In genomic region chr3:71776543-71776942, GRCh38 we compare ENCODE assay signal across 30 cellular contexts. TPM values are rescaled to one million over a fixed set of nuclear protein-coding genes. Genes with fewer than 3 reads are reported as not detected.
A peak's percentile ranks its signal among the peaks of the same experiment; 100 is the strongest.
DNase-seq lines count a peak whose midpoint lies in the region; ATAC-seq, FAIRE-seq and TF ChIP-seq lines count a peak whose summit lies in the region.
"Had no signal": no experiment of that assay in that cellular context is flagged by ENCODE, and none has a peak within 500 bp of the region (broad histone marks: within the 10 kb centered on the region; RNA-seq: fewer than 3 reads in every experiment).

No MANE protein-coding gene starts in this region.

- H3K27me3 Mint-ChIP-seq in natural killer cell treated with Interleukin-12 subunit alpha and Interleukin-12 subunit beta and Interleukin-15 and Interleukin-18, amount 100 ng/mL, for 72 hours, result peaks cover 10% of the 10 kb centered on the region in 2 donors
- H3K27me3 Mint-ChIP-seq in natural killer cell (ENCODE audit: low read depth in 2 of 2), result peaks cover 4 to 16% of the 10 kb centered on the region in 2 donors
- H3K27me3 Mint-ChIP-seq in naive thymus-derived CD4-positive, alpha-beta T cell, result peaks cover 13 to 29% (median 23%) of the 10 kb centered on the region in 5 donors
- peaks cover 33% of the 10 kb centered on the region for H3K27me3 Mint-ChIP-seq in activated naive CD8-positive, alpha-beta T cell treated with anti-CD3 and anti-CD28 coated beads, Interleukin-2, amount 50 U/mL, for 24 hours

- TF ChIP-seq RAD21 in K562 (CRISPR knock-in tag; conservative IDR thresholded peaks at IDR 0.05 in 1 of 2, IDR thresholded peaks at IDR 0.05 in 1 of 2), result no peak

- TF ChIP-seq EP300 in K562 (IDR thresholded peaks at IDR 0.05; ENCODE audit: low read length) (no peak), suprapubic skin (IDR thresholded peaks at IDR 0.05) (no peak)

- H3K4me1 ChIP-seq in K562 (replicated peaks in 1 of 2; ENCODE audit: control insufficient read depth in 2 of 2, insufficient read depth in 2 of 2, low read length in 2 of 2) (peaks cover 0 to 19% of the 10 kb centered on the region in 2 experiments; a peak in 3 of 5 replicates), suprapubic skin (no peaks in the 10 kb centered on the region)
- no peaks in the 10 kb centered on the region for H3K4me1 ChIP-seq in naive thymus-derived CD4-positive, alpha-beta T cell (ENCODE audit: control insufficient read depth in 2 of 2, insufficient read depth in 2 of 2, low read length in 2 of 2)
- H3K4me1 ChIP-seq: A549 had no signal

- H3K9me1 ChIP-seq in K562 (ENCODE audit: control insufficient read depth, insufficient read depth, low read length), result no peaks in the 10 kb centered on the region

- H3K79me2 ChIP-seq in K562 (ENCODE audit: control insufficient read depth, insufficient read depth, low read length), result no peaks in the 10 kb centered on the region

- no peak overlapping the region for H3K27ac ChIP-seq in K562 (ENCODE audit: extremely low read depth, low read depth, low read length)
- no peak overlapping the region for H3K27ac ChIP-seq in naive thymus-derived CD4-positive, alpha-beta T cell (ENCODE audit: low read depth, low read length)
- no peak overlapping the region for H3K27ac ChIP-seq in suprapubic skin
- H3K27ac ChIP-seq: 22Rv1; A549; BLaER1 treated with 17β-estradiol and CSF1 and Interleukin-3, amounts not matched to agents 10 nM and 100 nM; C4-2B had no signal

- H3K4me1 Mint-ChIP-seq in natural killer cell treated with Interleukin-12 subunit alpha and Interleukin-12 subunit beta and Interleukin-15 and Interleukin-18, amount 100 ng/mL, for 72 hours (ENCODE audit: low read depth in 2 of 2), result peaks cover 7 to 22% of the 10 kb centered on the region in 2 donors
- peaks cover 13 to 16% of the 10 kb centered on the region in 2 donors for H3K4me1 Mint-ChIP-seq in natural killer cell
- H3K4me1 Mint-ChIP-seq in naive thymus-derived CD4-positive, alpha-beta T cell, result peaks cover 0 to 14% (median 8%) of the 10 kb centered on the region in 7 donors
- peaks cover 10% of the 10 kb centered on the region for H3K4me1 Mint-ChIP-seq in stimulated activated effector memory CD8-positive, alpha-beta T cell treated with anti-CD3 and anti-CD28 coated beads, Interleukin-12 subunit alpha, Interleukin-12 subunit beta, amount 100 ng/mL, for 72 hours
- H3K4me1 Mint-ChIP-seq in activated naive CD8-positive, alpha-beta T cell treated with anti-CD3 and anti-CD28 coated beads, Interleukin-2, amount 50 U/mL, for 24 hours, result peaks cover 2% of the 10 kb centered on the region
- H3K4me1 Mint-ChIP-seq: B cell had no signal

- H3K27ac Mint-ChIP-seq in natural killer cell treated with Interleukin-12 subunit alpha and Interleukin-12 subunit beta and Interleukin-15 and Interleukin-18, amount 100 ng/mL, for 72 hours, result peak overlapping the region in 1 of 2 donors; percentile 64
- no peak overlapping the region for H3K27ac Mint-ChIP-seq in natural killer cell
- H3K27ac Mint-ChIP-seq in naive thymus-derived CD4-positive, alpha-beta T cell, result peak overlapping the region in 1 of 9 donors; percentile 26
- no peak overlapping the region for H3K27ac Mint-ChIP-seq in stimulated activated effector memory CD8-positive, alpha-beta T cell treated with anti-CD3 and anti-CD28 coated beads, Interleukin-12 subunit alpha, Interleukin-12 subunit beta, amount 100 ng/mL, for 72 hours
- no peak overlapping the region for H3K27ac Mint-ChIP-seq in activated naive CD8-positive, alpha-beta T cell treated with anti-CD3 and anti-CD28 coated beads, Interleukin-2, amount 50 U/mL, for 24 hours
- H3K27ac Mint-ChIP-seq: B cell; CD4-positive, alpha-beta memory T cell had no signal

- POLR2A ChIA-PET in K562 (lab: Yijun Ruan, JAX), result no interaction called here
- POLR2A ChIA-PET in naive thymus-derived CD4-positive, alpha-beta T cell (lab: Charles Lee), result no interaction called here

- H3K9me3 Mint-ChIP-seq in natural killer cell treated with Interleukin-12 subunit alpha and Interleukin-12 subunit beta and Interleukin-15 and Interleukin-18, amount 100 ng/mL, for 72 hours, result no peaks in the 10 kb centered on the region
- H3K9me3 Mint-ChIP-seq in natural killer cell, result no peaks in the 10 kb centered on the region
- no peaks in the 10 kb centered on the region for H3K9me3 Mint-ChIP-seq in naive thymus-derived CD4-positive, alpha-beta T cell
- H3K9me3 Mint-ChIP-seq in stimulated activated effector memory CD8-positive, alpha-beta T cell treated with anti-CD3 and anti-CD28 coated beads, Interleukin-12 subunit alpha, Interleukin-12 subunit beta, amount 100 ng/mL, for 72 hours, result no peaks in the 10 kb centered on the region
- H3K9me3 Mint-ChIP-seq in activated naive CD8-positive, alpha-beta T cell treated with anti-CD3 and anti-CD28 coated beads, Interleukin-2, amount 50 U/mL, for 24 hours, result no peaks in the 10 kb centered on the region
- H3K9me3 Mint-ChIP-seq: CD4-positive, alpha-beta memory T cell; CD8-positive, alpha-beta memory T cell had no signal

- no peaks in the 10 kb centered on the region for H3K27me3 ChIP-seq in K562 (ENCODE audit: control insufficient read depth in 2 of 2, insufficient read depth in 2 of 2, low read length in 2 of 2)
- H3K27me3 ChIP-seq in naive thymus-derived CD4-positive, alpha-beta T cell (ENCODE audit: control insufficient read depth in 2 of 2, insufficient read depth in 2 of 2, low read length in 2 of 2), result peaks cover 0 to 12% of the 10 kb centered on the region in 2 donors
- peaks cover 59% of the 10 kb centered on the region for H3K27me3 ChIP-seq in suprapubic skin

- H3K36me3 ChIP-seq in K562 (ENCODE audit: control insufficient read depth, insufficient read depth, low read length) (no peaks in the 10 kb centered on the region), suprapubic skin (no peaks in the 10 kb centered on the region)
- H3K36me3 ChIP-seq in naive thymus-derived CD4-positive, alpha-beta T cell (ENCODE audit: control insufficient read depth in 2 of 3, insufficient read depth in 3 of 3, low read length in 3 of 3), result no peaks in the 10 kb centered on the region
- H3K36me3 ChIP-seq: BLaER1 treated with 17β-estradiol and CSF1 and Interleukin-3, amounts not matched to agents 10 nM and 100 nM had no signal

- no TSS peak for BruUV-seq in K562 (replicated peaks; lab: Mats Ljungman, UMichigan)

- H3K4me3 Mint-ChIP-seq in natural killer cell treated with Interleukin-12 subunit alpha and Interleukin-12 subunit beta and Interleukin-15 and Interleukin-18, amount 100 ng/mL, for 72 hours, result peak overlapping the region; percentile 49
- no peak overlapping the region for H3K4me3 Mint-ChIP-seq in natural killer cell
- H3K4me3 Mint-ChIP-seq in naive thymus-derived CD4-positive, alpha-beta T cell, result no peak overlapping the region
- H3K4me3 Mint-ChIP-seq in stimulated activated effector memory CD8-positive, alpha-beta T cell treated with anti-CD3 and anti-CD28 coated beads, Interleukin-12 subunit alpha, Interleukin-12 subunit beta, amount 100 ng/mL, for 72 hours, result no peak overlapping the region
- H3K4me3 Mint-ChIP-seq in activated naive CD8-positive, alpha-beta T cell treated with anti-CD3 and anti-CD28 coated beads, Interleukin-2, amount 50 U/mL, for 24 hours, result no peak overlapping the region
- H3K4me3 Mint-ChIP-seq: B cell; CD4-positive, alpha-beta memory T cell; CD8-positive, alpha-beta memory T cell had no signal

- FAIRE-seq in K562 (lab: Jason Lieb, UNC), result no peak
- FAIRE-seq: GM12878, GM12892, GM18507 had no signal

- H2AFZ ChIP-seq in K562 (ENCODE audit: low read depth, low read length), result peak overlapping the region; percentile 37

- H4K20me1 ChIP-seq in K562 (replicated peaks; ENCODE audit: control insufficient read depth, insufficient read depth, low read length), result no peaks in the 10 kb centered on the region
- H4K20me1 ChIP-seq: BLaER1 treated with 17β-estradiol and CSF1 and Interleukin-3, amounts not matched to agents 10 nM and 100 nM had no signal

- no peak for DNase-seq in natural killer cell treated with Interleukin-12 subunit alpha and Interleukin-12 subunit beta and Interleukin-15 and Interleukin-18, amount 100 ng/mL, for 72 hours (ENCODE audit: low spot score)
- no peak for DNase-seq in natural killer cell
- no peak for DNase-seq in K562 (ENCODE audit: extremely low read depth in 1 of 4, low spot score in 3 of 4)
- DNase-seq in naive thymus-derived CD4-positive, alpha-beta T cell, result no peak
- no peak for DNase-seq in stimulated activated effector memory CD8-positive, alpha-beta T cell treated with anti-CD3 and anti-CD28 coated beads, Interleukin-12 subunit alpha, Interleukin-12 subunit beta, amount 100 ng/mL, for 72 hours (ENCODE audit: low spot score in 2 of 2)
- DNase-seq in suprapubic skin (ENCODE audit: low spot score in 2 of 2), result no peak
- DNase-seq in activated naive CD8-positive, alpha-beta T cell treated with anti-CD3 and anti-CD28 coated beads, Interleukin-2, amount 50 U/mL, for 24 hours, result no peak
- DNase-seq in activated CD4-positive, CD25-positive, alpha-beta regulatory T cell treated with anti-CD3 and anti-CD28 coated beads, Interleukin-2, amount 50 U/mL, for 72 hours, result no peak
- DNase-seq: AML-193; CD4-positive, alpha-beta memory T cell; CD8-positive, alpha-beta memory T cell; COR-L47; DMS 273 treated with DMSO at 0.1 percent for 48 hours; DMS153; DMS53; DMS79; DND-41; EL; GDM1 had no signal

- H3K9ac ChIP-seq in K562 (ENCODE audit: insufficient read depth in 1 of 2, low read depth in 2 of 2, low read length in 2 of 2), result no peak overlapping the region
- H3K9ac ChIP-seq: BLaER1 treated with 17β-estradiol and CSF1 and Interleukin-3, amounts not matched to agents 10 nM and 100 nM had no signal

- intact Hi-C loops in natural killer cell (cut with micrococcal nuclease), result no loop called here
- intact Hi-C loops in K562 (cut with micrococcal nuclease), result no loop called here
- intact Hi-C loops in naive thymus-derived CD4-positive, alpha-beta T cell (cut with micrococcal nuclease), result no loop called here

- CTCF ChIA-PET in K562 (lab: Yijun Ruan, JAX; ENCODE audit: low intra/inter-chr PET ratio), result no interaction called here
- CTCF ChIA-PET in naive thymus-derived CD4-positive, alpha-beta T cell (lab: Charles Lee), result interaction anchor here (1.5 kb wide), 1 partner anchor 46 kb away, joined by 5 read pairs; no protein-coding TSS in a partner anchor

- H3K4me2 ChIP-seq in K562 (ENCODE audit: insufficient read depth, low read length), result no peak overlapping the region
- H3K4me2 ChIP-seq: A549 had no signal

- peak in 1 of 2 donors; percentile 65 for ATAC-seq in natural killer cell treated with Interleukin-12 subunit alpha and Interleukin-12 subunit beta and Interleukin-15 and Interleukin-18, amount 100 ng/mL, for 72 hours
- ATAC-seq in natural killer cell (no peak), K562 (no peak)
- ATAC-seq in naive thymus-derived CD4-positive, alpha-beta T cell, result peak; percentile 34
- ATAC-seq in stimulated activated effector memory CD8-positive, alpha-beta T cell treated with anti-CD3 and anti-CD28 coated beads, Interleukin-12 subunit alpha, Interleukin-12 subunit beta, amount 100 ng/mL, for 72 hours, result peak; percentile 83
- no peak for ATAC-seq in activated naive CD8-positive, alpha-beta T cell treated with anti-CD3 and anti-CD28 coated beads, Interleukin-2, amount 50 U/mL, for 24 hours
- ATAC-seq: A549, GM12878 had no signal

- no peak overlapping the region for H3K4me3 ChIP-seq in K562
- no peak overlapping the region for H3K4me3 ChIP-seq in naive thymus-derived CD4-positive, alpha-beta T cell (ENCODE audit: low read length)
- H3K4me3 ChIP-seq in suprapubic skin, result no peak overlapping the region
- H3K4me3 ChIP-seq: A549; BLaER1 treated with 17β-estradiol and CSF1 and Interleukin-3, amounts not matched to agents 10 nM and 100 nM; GM12878 had no signal

- no peaks in the 10 kb centered on the region for H3K36me3 Mint-ChIP-seq in natural killer cell treated with Interleukin-12 subunit alpha and Interleukin-12 subunit beta and Interleukin-15 and Interleukin-18, amount 100 ng/mL, for 72 hours
- no peaks in the 10 kb centered on the region for H3K36me3 Mint-ChIP-seq in natural killer cell
- no peaks in the 10 kb centered on the region for H3K36me3 Mint-ChIP-seq in naive thymus-derived CD4-positive, alpha-beta T cell
- H3K36me3 Mint-ChIP-seq in stimulated activated effector memory CD8-positive, alpha-beta T cell treated with anti-CD3 and anti-CD28 coated beads, Interleukin-12 subunit alpha, Interleukin-12 subunit beta, amount 100 ng/mL, for 72 hours, result no peaks in the 10 kb centered on the region
- no peaks in the 10 kb centered on the region for H3K36me3 Mint-ChIP-seq in activated naive CD8-positive, alpha-beta T cell treated with anti-CD3 and anti-CD28 coated beads, Interleukin-2, amount 50 U/mL, for 24 hours (ENCODE audit: low read depth)
- H3K36me3 Mint-ChIP-seq: CD4-positive, alpha-beta memory T cell; CD8-positive, alpha-beta memory T cell had no signal

- 24% methylated on average over 7 of the region's 7 CpGs for WGBS in K562 (ENCODE audit: insufficient coverage, low coverage, missing lambda C conversion rate)
- WGBS in suprapubic skin, result 82% methylated on average over 7 of the region's 7 CpGs

- no peaks in the 10 kb centered on the region for H3K9me3 ChIP-seq in K562 (replicated peaks; ENCODE audit: control insufficient read depth, insufficient read depth, low read depth, low read length)
- no peaks in the 10 kb centered on the region for H3K9me3 ChIP-seq in naive thymus-derived CD4-positive, alpha-beta T cell (ENCODE audit: control insufficient read depth in 2 of 3, low read length in 3 of 3)
- H3K9me3 ChIP-seq in suprapubic skin, result no peaks in the 10 kb centered on the region
- H3K9me3 ChIP-seq: A549; BLaER1 treated with 17β-estradiol and CSF1 and Interleukin-3, amounts not matched to agents 10 nM and 100 nM had no signal

- TF ChIP-seq CTCF in natural killer cell (IDR thresholded peaks at IDR 0.05) (no peak), K562 (IDR thresholded peaks at IDR 0.05 in 2 of 3, conservative IDR thresholded peaks at IDR 0.05 in 1 of 3; ENCODE audit: insufficient read depth in 2 of 3, low read depth in 1 of 3, low read length in 3 of 3) (no peak), suprapubic skin (IDR thresholded peaks at IDR 0.05) (no peak)

- TF ChIP-seq POLR2A in K562 (conservative IDR thresholded peaks at IDR 0.05) (no peak), suprapubic skin (IDR thresholded peaks at IDR 0.05) (no peak)

- in situ Hi-C loops in K562 (cut with MboI), result no loop called here

RNA-seq across cellular contexts. Expression of gene PROK2, which starts 8.4 kb away (rescaled TPM):
- 1 to 10 TPM in 1 of 2 donors, not detected in 1; 7.2 TPM for total RNA-seq in natural killer cell treated with Interleukin-12 subunit alpha and Interleukin-12 subunit beta and Interleukin-15 and Interleukin-18, amount 100 ng/mL, for 72 hours
- 1 to 10 TPM in 1 of 3 donors, under 1 TPM in 1, not detected in 1; 0.54 to 8.7 TPM for total RNA-seq in natural killer cell
- total RNA-seq in K562 (2011; cell fraction: chromatin; rRNA removed; ENCODE audit: low replicate concordance), result not detected in 2 replicates
- total RNA-seq in K562 (2011; cell fraction: nucleolus; rRNA removed), result not detected in 2 replicates
- total RNA-seq in K562 (2011; cell fraction: nucleoplasm; rRNA removed), result not detected in 2 replicates
- total RNA-seq in K562 (2014; rRNA removed), result not detected in 2 replicates
- not detected in 2 replicates for total RNA-seq in K562 (2014; rRNA removed; fragmentation: Illumina TruSeq; extraction: Trizol)
- total RNA-seq in K562 (2015; rRNA removed; fragmentation: Illumina TruSeq; extraction: Trizol), result not detected in 2 replicates
- not detected in 2 replicates for total RNA-seq in K562 (2021)
- not detected in 2 replicates for polyA plus RNA-seq in K562 (2011; rRNA removed)
- polyA plus RNA-seq in K562 (2011; cell fraction: cytosol; rRNA removed), result not detected in 2 replicates
- not detected in 2 replicates for polyA plus RNA-seq in K562 (2011; cell fraction: nucleus; rRNA removed)
- polyA plus RNA-seq in K562 (2012), result 0.11 TPM in 1 of 2 replicates, not detected in the other
- polyA plus RNA-seq in K562 (2014; fragmentation: Illumina TruSeq; extraction: Trizol), result not detected in 2 replicates
- polyA plus RNA-seq in K562 (2014; fragmentation: Nextera tagmentation; extraction: Ambion mirVana), result under 1 TPM; 0.07 to 0.13 TPM
- polyA plus RNA-seq in K562 (2014; rRNA removed), result not detected in 2 replicates
- not detected in 2 replicates for polyA minus RNA-seq in K562 (2011; rRNA and poly(A)+ RNA removed)
- polyA minus RNA-seq in K562 (2011; cell fraction: cytosol; rRNA and poly(A)+ RNA removed), result not detected in 2 replicates
- polyA minus RNA-seq in K562 (2011; cell fraction: nucleus; rRNA and poly(A)+ RNA removed), result not detected in 2 replicates
- total RNA-seq in naive thymus-derived CD4-positive, alpha-beta T cell, result 10 to 100 TPM in 1 of 5 experiments, not detected in 4; 14.1 TPM
- not detected for polyA plus RNA-seq in naive thymus-derived CD4-positive, alpha-beta T cell
- not detected for total RNA-seq in suprapubic skin
- total RNA-seq: A172, B cell, G401, GM12878 had no signal
- polyA plus RNA-seq: A549, BJ, GM12878 had no signal

RNA-seq across cellular contexts. Expression of gene GPR27, which starts 22.9 kb away (rescaled TPM):
- 1 to 10 TPM in 1 of 2 donors, not detected in 1; 4.5 TPM for total RNA-seq in natural killer cell treated with Interleukin-12 subunit alpha and Interleukin-12 subunit beta and Interleukin-15 and Interleukin-18, amount 100 ng/mL, for 72 hours
- total RNA-seq in natural killer cell (1 to 10 TPM in 1 of 3 donors, under 1 TPM in 1, not detected in 1; 0.14 to 2.8 TPM), K562 (2014; rRNA removed) (not detected in 2 replicates), K562 (2014; rRNA removed; fragmentation: Illumina TruSeq; extraction: Trizol) (not detected in 2 replicates), K562 (2015; rRNA removed; fragmentation: Illumina TruSeq; extraction: Trizol) (not detected in 2 replicates), K562 (2021) (not detected in 2 replicates), suprapubic skin (1 to 10 TPM; 1.2 to 5.5 (median 3.9) TPM)
- not detected in 2 replicates for total RNA-seq in K562 (2011; cell fraction: chromatin; rRNA removed; ENCODE audit: low replicate concordance)
- not detected in 2 replicates for total RNA-seq in K562 (2011; cell fraction: nucleolus; rRNA removed)
- total RNA-seq in K562 (2011; cell fraction: nucleoplasm; rRNA removed), result not detected in 2 replicates
- polyA plus RNA-seq in K562 (2011; rRNA removed) (not detected in 2 replicates), K562 (2014; fragmentation: Illumina TruSeq; extraction: Trizol) (not detected in 2 replicates), K562 (2014; fragmentation: Nextera tagmentation; extraction: Ambion mirVana) (not detected), K562 (2014; rRNA removed) (not detected in 2 replicates)
- not detected in 2 replicates for polyA plus RNA-seq in K562 (2011; cell fraction: cytosol; rRNA removed)
- not detected in 2 replicates for polyA plus RNA-seq in K562 (2011; cell fraction: nucleus; rRNA removed)
- not detected in 2 replicates for polyA plus RNA-seq in K562 (2012)
- polyA minus RNA-seq in K562 (2011; rRNA and poly(A)+ RNA removed), result not detected in 2 replicates
- polyA minus RNA-seq in K562 (2011; cell fraction: cytosol; rRNA and poly(A)+ RNA removed), result not detected in 2 replicates
- polyA minus RNA-seq in K562 (2011; cell fraction: nucleus; rRNA and poly(A)+ RNA removed), result not detected in 2 replicates
- total RNA-seq in naive thymus-derived CD4-positive, alpha-beta T cell, result 1 to 10 TPM in 1 of 5 experiments, under 1 TPM in 1, not detected in 3; 0.24 to 4.7 TPM
- under 1 TPM in 1 of 2 donors, not detected in 1; 0.60 TPM for polyA plus RNA-seq in naive thymus-derived CD4-positive, alpha-beta T cell
- total RNA-seq: A172, B cell, GM12878 had no signal
- polyA plus RNA-seq: GM12878 had no signal

RNA-seq across cellular contexts. Expression of gene EIF4E3, which starts 51.3 kb away (rescaled TPM):
- 10 to 100 TPM; 20.4 to 24.0 TPM for total RNA-seq in natural killer cell treated with Interleukin-12 subunit alpha and Interleukin-12 subunit beta and Interleukin-15 and Interleukin-18, amount 100 ng/mL, for 72 hours
- total RNA-seq in natural killer cell, result 10 to 100 TPM; 44.9 to 52.2 (median 46.7) TPM
- total RNA-seq in K562 (2011; cell fraction: chromatin; rRNA removed; ENCODE audit: low replicate concordance), result 0.09 and 0.58 TPM in 2 replicates
- 0.17 and 0.26 TPM in 2 replicates for total RNA-seq in K562 (2011; cell fraction: nucleolus; rRNA removed)
- total RNA-seq in K562 (2011; cell fraction: nucleoplasm; rRNA removed), result 0.44 and 1.6 TPM in 2 replicates
- total RNA-seq in K562 (2014; rRNA removed), result 0.18 and 0.45 TPM in 2 replicates
- total RNA-seq in K562 (2014; rRNA removed; fragmentation: Illumina TruSeq; extraction: Trizol), result 1.6 and 1.7 TPM in 2 replicates
- 0.60 and 0.62 TPM in 2 replicates for total RNA-seq in K562 (2015; rRNA removed; fragmentation: Illumina TruSeq; extraction: Trizol)
- total RNA-seq in K562 (2021), result 2.4 TPM in 2 replicates
- 0.30 and 1.1 TPM in 2 replicates for polyA plus RNA-seq in K562 (2011; rRNA removed)
- polyA plus RNA-seq in K562 (2011; cell fraction: cytosol; rRNA removed), result 0.15 and 0.63 TPM in 2 replicates
- polyA plus RNA-seq in K562 (2011; cell fraction: nucleus; rRNA removed), result 0.18 and 0.52 TPM in 2 replicates
- 2.2 and 3.8 TPM in 2 replicates for polyA plus RNA-seq in K562 (2012)
- polyA plus RNA-seq in K562 (2014; fragmentation: Illumina TruSeq; extraction: Trizol), result 2.3 and 2.5 TPM in 2 replicates
- under 1 TPM; 0.34 to 0.83 TPM for polyA plus RNA-seq in K562 (2014; fragmentation: Nextera tagmentation; extraction: Ambion mirVana)
- 1.8 and 1.9 TPM in 2 replicates for polyA plus RNA-seq in K562 (2014; rRNA removed)
- 0.75 and 2.5 TPM in 2 replicates for polyA minus RNA-seq in K562 (2011; rRNA and poly(A)+ RNA removed)
- polyA minus RNA-seq in K562 (2011; cell fraction: cytosol; rRNA and poly(A)+ RNA removed), result 0.46 and 0.76 TPM in 2 replicates
- 0.13 and 0.33 TPM in 2 replicates for polyA minus RNA-seq in K562 (2011; cell fraction: nucleus; rRNA and poly(A)+ RNA removed)
- 10 to 100 TPM; 28.5 to 72.8 (median 39.2) TPM for total RNA-seq in naive thymus-derived CD4-positive, alpha-beta T cell
- polyA plus RNA-seq in naive thymus-derived CD4-positive, alpha-beta T cell, result 10 to 100 TPM; 17.7 to 26.1 TPM
- 10 to 100 TPM; 12.7 to 23.5 (median 16.0) TPM for total RNA-seq in suprapubic skin
- total RNA-seq: G401 had no signal

Comparison
In these comparisons a context has a peak if more than half of its experiments do, and no peak if none do; other contexts are left out.
1. ATAC-seq: peak in naive thymus-derived CD4-positive, alpha-beta T cell (single experiment) and stimulated activated effector memory CD8-positive, alpha-beta T cell treated with anti-CD3 and anti-CD28 coated beads, Interleukin-12 subunit alpha, Interleukin-12 subunit beta, amount 100 ng/mL, for 72 hours (single experiment); none in natural killer cell (0 of 3), K562 (single experiment) and activated naive CD8-positive, alpha-beta T cell treated with anti-CD3 and anti-CD28 coated beads, Interleukin-2, amount 50 U/mL, for 24 hours (single experiment).